16 cellular contexts compared by ENCODE assay signal in the genomic region with DNA sequence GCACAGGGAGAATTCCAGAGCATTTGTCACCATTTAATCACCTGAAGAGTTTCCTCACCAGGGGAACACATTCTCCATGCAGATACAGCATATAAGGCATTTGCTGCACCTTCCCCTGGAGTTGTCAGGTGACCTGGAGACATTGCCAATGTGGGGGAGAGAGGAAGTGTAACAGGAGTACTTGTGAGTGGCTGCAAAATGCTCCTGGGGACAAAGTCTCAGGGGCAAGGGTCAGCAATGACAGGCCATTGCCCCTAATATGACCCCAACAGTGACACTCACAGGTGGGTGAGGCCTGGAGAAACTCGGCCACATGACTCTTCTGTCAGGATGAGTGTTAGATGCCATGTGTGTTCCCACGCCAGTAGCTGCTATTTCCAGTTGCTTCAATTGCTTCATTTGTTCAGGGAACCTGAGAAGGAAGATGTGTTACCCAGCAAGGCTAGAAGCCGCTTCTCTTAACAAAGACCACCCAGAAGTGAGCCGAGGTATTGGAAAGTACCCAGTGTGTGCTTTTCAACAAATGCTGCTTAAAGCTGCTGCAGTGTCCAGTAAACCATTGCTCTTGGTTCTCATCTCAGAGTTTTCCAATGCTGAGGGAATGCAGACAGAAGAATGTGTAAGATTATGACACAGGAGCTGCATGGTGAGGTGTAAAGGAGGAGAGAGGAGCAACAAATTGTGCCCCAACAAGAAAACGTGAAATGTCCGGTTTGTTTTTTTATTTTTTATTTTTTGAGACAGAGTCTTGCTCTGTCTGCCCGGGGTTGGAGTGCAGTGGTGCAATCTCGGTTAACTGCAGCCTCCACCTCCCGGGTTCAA.
DNase-seq lines count a peak whose midpoint lies in the region; ATAC-seq and TF ChIP-seq lines count a peak whose summit lies in the region.
"Had no signal": no experiment of that assay in that cellular context is flagged by ENCODE, and none has a peak within 500 bp of the region (broad histone marks: within the 10 kb centered on the region; RNA-seq: fewer than 3 reads in every experiment).

No MANE protein-coding gene starts in this region.

- H3K4me1 Mint-ChIP-seq in Caco-2 (ENCODE audit: low read depth, unreplicated experiment), result peaks cover 8% of the 10 kb centered on the region
- H3K4me1 Mint-ChIP-seq in endodermal cell, result peaks cover 29% of the 10 kb centered on the region
- peaks cover 35% of the 10 kb centered on the region for H3K4me1 Mint-ChIP-seq in nephron

- POLR2A ChIA-PET in Caco-2 (lab: Charles Lee), result no interaction called here

- peaks cover 6% of the 10 kb centered on the region; the same call in 1 of the 2 replicates for H3K9me3 ChIP-seq in Caco-2
- peaks cover 12% of the 10 kb centered on the region for H3K9me3 ChIP-seq in endodermal cell (ENCODE audit: control insufficient read depth, low read length)
- no peaks in the 10 kb centered on the region for H3K9me3 ChIP-seq in gastroesophageal sphincter
- H3K9me3 ChIP-seq: SK-N-SH, spleen had no signal

- H3K27me3 Mint-ChIP-seq in Caco-2 (ENCODE audit: insufficient read depth, unreplicated experiment) (no peaks in the 10 kb centered on the region), endodermal cell (ENCODE audit: insufficient read depth) (no peaks in the 10 kb centered on the region), nephron (ENCODE audit: low read depth) (no peaks in the 10 kb centered on the region)
- H3K27me3 Mint-ChIP-seq: stimulated activated naive CD8-positive, alpha-beta T cell treated with anti-CD3 and anti-CD28 coated beads, Interleukin-15, Interleukin-2, amounts not matched to agents 100 ng/mL and 50 ng/mL, for 24 hours had no signal

- H3K9me3 Mint-ChIP-seq in Caco-2 (ENCODE audit: unreplicated experiment) (peaks cover 8% of the 10 kb centered on the region), endodermal cell (peaks cover 6% of the 10 kb centered on the region), nephron (no peaks in the 10 kb centered on the region)
- H3K9me3 Mint-ChIP-seq: stimulated activated naive CD8-positive, alpha-beta T cell treated with anti-CD3 and anti-CD28 coated beads, Interleukin-15, Interleukin-2, amounts not matched to agents 100 ng/mL and 50 ng/mL, for 24 hours had no signal

- H3K36me3 ChIP-seq in Caco-2 (ENCODE audit: control insufficient read depth, insufficient read depth, low read length) (no peaks in the 10 kb centered on the region), endodermal cell (ENCODE audit: control insufficient read depth, insufficient read depth, low read length) (no peaks in the 10 kb centered on the region), gastroesophageal sphincter (no peaks in the 10 kb centered on the region)
- H3K36me3 ChIP-seq: spleen had no signal

- H3K27ac ChIP-seq in endodermal cell (ENCODE audit: low read depth, low read length) (no peak overlapping the region), coronary artery (no peak overlapping the region), gastroesophageal sphincter (no peak overlapping the region)
- H3K27ac ChIP-seq: VCaP had no signal

- 91% methylated on average over 7 to 9 of the region's 9 CpGs for WGBS in endodermal cell (ENCODE audit: insufficient coverage in 1 of 2, insufficient read length in 1 of 2), 2 experiments
- WGBS in gastroesophageal sphincter (ENCODE audit: low coverage in 1 of 2), 2 donors, result 80 to 88% methylated on average over 6 of the region's 9 CpGs

- ATAC-seq in gastroesophageal sphincter (no peak), GM19467 (IDR thresholded peaks at IDR 0.05; ENCODE audit: unreplicated experiment) (no peak)

- no peak for TF ChIP-seq POLR2A in NB4 (IDR thresholded peaks at IDR 0.05; ENCODE audit: extremely low read depth, insufficient read length)
- TF ChIP-seq POLR2A in gastroesophageal sphincter (IDR thresholded peaks at IDR 0.05), result no peak

- intact Hi-C loops in Caco-2 (cut with micrococcal nuclease; ENCODE audit: unreplicated experiment), result no loop called here

- H3K4me3 ChIP-seq in Caco-2 (ENCODE audit: low read depth, low read length), result no peak overlapping the region
- no peak overlapping the region for H3K4me3 ChIP-seq in NB4 (ENCODE audit: low read depth, low read length)
- no peak overlapping the region for H3K4me3 ChIP-seq in endodermal cell (ENCODE audit: low read length)
- H3K4me3 ChIP-seq in coronary artery, result no peak overlapping the region
- no peak overlapping the region for H3K4me3 ChIP-seq in gastroesophageal sphincter
- H3K4me3 ChIP-seq: spleen had no signal

- H3K4me3 Mint-ChIP-seq in Caco-2 (ENCODE audit: unreplicated experiment), result no peak overlapping the region
- no peak overlapping the region for H3K4me3 Mint-ChIP-seq in endodermal cell
- peak overlapping the region in 1 of 3 experiments; percentile 56 for H3K4me3 Mint-ChIP-seq in nephron
- H3K4me3 Mint-ChIP-seq: stimulated activated naive CD8-positive, alpha-beta T cell treated with anti-CD3 and anti-CD28 coated beads, Interleukin-15, Interleukin-2, amounts not matched to agents 100 ng/mL and 50 ng/mL, for 24 hours had no signal

- no peaks in the 10 kb centered on the region for H3K36me3 Mint-ChIP-seq in Caco-2 (ENCODE audit: insufficient read depth, unreplicated experiment)
- peaks cover 3% of the 10 kb centered on the region for H3K36me3 Mint-ChIP-seq in endodermal cell (ENCODE audit: low read depth)
- no peaks in the 10 kb centered on the region for H3K36me3 Mint-ChIP-seq in nephron (ENCODE audit: low read depth)

- BruUV-seq in Caco-2 (replicated peaks; lab: Mats Ljungman, UMichigan), result no TSS peak

- H3K27me3 ChIP-seq in Caco-2 (replicated peaks; ENCODE audit: control insufficient read depth, insufficient read depth, low read length) (no peaks in the 10 kb centered on the region), endodermal cell (ENCODE audit: control insufficient read depth, insufficient read depth, low read length, poor library complexity, severe bottlenecking) (no peaks in the 10 kb centered on the region), gastroesophageal sphincter (no peaks in the 10 kb centered on the region)
- H3K27me3 ChIP-seq: spleen had no signal

- CTCF ChIA-PET in Caco-2 (lab: Charles Lee), result no interaction called here

- H3K4me1 ChIP-seq in Caco-2, result peaks cover 12% of the 10 kb centered on the region
- peaks cover 18% of the 10 kb centered on the region for H3K4me1 ChIP-seq in endodermal cell (ENCODE audit: control insufficient read depth, insufficient read depth, low read length)
- H3K4me1 ChIP-seq in gastroesophageal sphincter, result no peaks in the 10 kb centered on the region

- DNase-seq in Caco-2 (peak; percentile 27 to 68), NB4 (ENCODE audit: low read depth) (peak; percentile 40), endodermal cell (peak; percentile 91), coronary artery (ENCODE audit: low spot score) (no peak), LoVo (ENCODE audit: low spot score) (no peak)
- DNase-seq: Karpas-422, mesenchymal stem cell, NCI-H1694, NCI-H510A, SK-N-SH had no signal

- H3K9ac ChIP-seq in endodermal cell (ENCODE audit: extremely low read depth, low read length, poor library complexity, severe bottlenecking), result no peak overlapping the region
- H3K9ac ChIP-seq: SK-N-SH had no signal

- H3K27ac Mint-ChIP-seq in Caco-2 (ENCODE audit: unreplicated experiment) (no peak overlapping the region), endodermal cell (peak overlapping the region; percentile 8), nephron (peak overlapping the region; percentile 84 to 86 (median 85))
- H3K27ac Mint-ChIP-seq: stimulated activated naive CD8-positive, alpha-beta T cell treated with anti-CD3 and anti-CD28 coated beads, Interleukin-15, Interleukin-2, amounts not matched to agents 100 ng/mL and 50 ng/mL, for 24 hours had no signal

- TF ChIP-seq EP300 in gastroesophageal sphincter (IDR thresholded peaks at IDR 0.05), result no peak

- TF ChIP-seq CTCF in Caco-2 (IDR thresholded peaks at IDR 0.05; ENCODE audit: insufficient read depth in 1 of 2, low read depth in 1 of 2, low read length in 1 of 2, severe bottlenecking in 1 of 2, unreplicated experiment in 1 of 2), result no peak
- no peak for TF ChIP-seq CTCF in NB4 (IDR thresholded peaks at IDR 0.05; ENCODE audit: low read depth, low read length)
- no peak for TF ChIP-seq CTCF in endodermal cell (conservative IDR thresholded peaks at IDR 0.05)
- no peak for TF ChIP-seq CTCF in nephron (IDR thresholded peaks at IDR 0.05; ENCODE audit: unreplicated experiment in 3 of 3)
- no peak for TF ChIP-seq CTCF in coronary artery (IDR thresholded peaks at IDR 0.05)
- no peak for TF ChIP-seq CTCF in gastroesophageal sphincter (IDR thresholded peaks at IDR 0.05)

Comparison
In these comparisons a context has a peak if more than half of its experiments do, and no peak if none do; other contexts are left out.
1. DNase-seq: peak in Caco-2 (2 of 2), NB4 (single experiment) and endodermal cell (single experiment); none in coronary artery (single experiment) and LoVo (single experiment).